In the genomic region with DNA sequence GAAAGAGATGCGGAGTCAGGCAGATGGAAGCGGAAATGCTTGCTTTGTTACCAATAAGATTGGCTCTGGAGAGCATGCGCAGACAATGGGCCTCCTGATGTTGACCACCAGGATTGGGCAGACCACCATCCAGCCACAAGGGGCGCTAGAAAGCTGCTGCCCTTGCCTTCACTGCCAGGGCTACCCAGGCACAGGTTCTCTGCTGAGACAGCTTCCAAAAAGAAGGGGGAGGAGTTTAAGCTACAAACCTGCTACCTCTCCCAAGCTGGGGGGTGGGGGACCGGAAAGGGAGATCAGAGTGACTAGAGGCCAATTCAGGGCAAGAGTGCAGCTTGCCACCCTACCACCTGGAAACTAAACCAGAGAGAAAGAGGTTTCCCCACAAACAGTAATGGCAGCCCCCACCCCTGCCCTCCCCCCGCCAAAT, we compare ENCODE assay signal across 1 cellular context.
A peak's percentile ranks its signal among the peaks of the same experiment; 100 is the strongest.
TF ChIP-seq lines count a peak whose summit lies in the region.

No MANE protein-coding gene starts in this region.

TF ChIP-seq in WTC11, 78 proteins besides CTCF, POLR2A, EP300 and RAD21 (continued from another document):
- no peak for TF ChIP-seq AFF4 (CRISPR knock-in tag; IDR thresholded peaks at IDR 0.05; ENCODE audit: borderline replicate concordance)
- TF ChIP-seq, protein P1, sequence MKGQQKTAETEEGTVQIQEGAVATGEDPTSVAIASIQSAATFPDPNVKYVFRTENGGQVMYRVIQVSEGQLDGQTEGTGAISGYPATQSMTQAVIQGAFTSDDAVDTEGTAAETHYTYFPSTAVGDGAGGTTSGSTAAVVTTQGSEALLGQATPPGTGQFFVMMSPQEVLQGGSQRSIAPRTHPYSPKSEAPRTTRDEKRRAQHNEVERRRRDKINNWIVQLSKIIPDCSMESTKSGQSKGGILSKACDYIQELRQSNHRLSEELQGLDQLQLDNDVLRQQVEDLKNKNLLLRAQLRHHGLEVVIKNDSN (CRISPR knock-in tag; IDR thresholded peaks at IDR 0.05): no peak
- TF ChIP-seq ZNF263 (CRISPR knock-in tag; IDR thresholded peaks at IDR 0.05; ENCODE audit: low read depth): no peak
- no peak for TF ChIP-seq ZNF671 (CRISPR knock-in tag; IDR thresholded peaks at IDR 0.05)
- TF ChIP-seq MYBL2 (CRISPR knock-in tag; IDR thresholded peaks at IDR 0.05): no peak
- TF ChIP-seq ZNF281 (CRISPR knock-in tag; IDR thresholded peaks at IDR 0.05): peak; percentile 85; the same call in 1 of the 2 replicates
- TF ChIP-seq, protein P2, sequence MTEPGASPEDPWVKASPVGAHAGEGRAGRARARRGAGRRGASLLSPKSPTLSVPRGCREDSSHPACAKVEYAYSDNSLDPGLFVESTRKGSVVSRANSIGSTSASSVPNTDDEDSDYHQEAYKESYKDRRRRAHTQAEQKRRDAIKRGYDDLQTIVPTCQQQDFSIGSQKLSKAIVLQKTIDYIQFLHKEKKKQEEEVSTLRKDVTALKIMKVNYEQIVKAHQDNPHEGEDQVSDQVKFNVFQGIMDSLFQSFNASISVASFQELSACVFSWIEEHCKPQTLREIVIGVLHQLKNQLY (CRISPR knock-in tag; IDR thresholded peaks at IDR 0.05): no peak
- 0 out of 2 replicates have a peak, but pooled peaks have one; percentile 17 for TF ChIP-seq PRRX2 (CRISPR knock-in tag; IDR thresholded peaks at IDR 0.05)
- no peak for TF ChIP-seq E2F1 (CRISPR knock-in tag; IDR thresholded peaks at IDR 0.05)
- TF ChIP-seq CREB1 (CRISPR knock-in tag; IDR thresholded peaks at IDR 0.05): no peak
- no peak for TF ChIP-seq PRDM15 (CRISPR knock-in tag; IDR thresholded peaks at IDR 0.05)
- TF ChIP-seq, protein P3, sequence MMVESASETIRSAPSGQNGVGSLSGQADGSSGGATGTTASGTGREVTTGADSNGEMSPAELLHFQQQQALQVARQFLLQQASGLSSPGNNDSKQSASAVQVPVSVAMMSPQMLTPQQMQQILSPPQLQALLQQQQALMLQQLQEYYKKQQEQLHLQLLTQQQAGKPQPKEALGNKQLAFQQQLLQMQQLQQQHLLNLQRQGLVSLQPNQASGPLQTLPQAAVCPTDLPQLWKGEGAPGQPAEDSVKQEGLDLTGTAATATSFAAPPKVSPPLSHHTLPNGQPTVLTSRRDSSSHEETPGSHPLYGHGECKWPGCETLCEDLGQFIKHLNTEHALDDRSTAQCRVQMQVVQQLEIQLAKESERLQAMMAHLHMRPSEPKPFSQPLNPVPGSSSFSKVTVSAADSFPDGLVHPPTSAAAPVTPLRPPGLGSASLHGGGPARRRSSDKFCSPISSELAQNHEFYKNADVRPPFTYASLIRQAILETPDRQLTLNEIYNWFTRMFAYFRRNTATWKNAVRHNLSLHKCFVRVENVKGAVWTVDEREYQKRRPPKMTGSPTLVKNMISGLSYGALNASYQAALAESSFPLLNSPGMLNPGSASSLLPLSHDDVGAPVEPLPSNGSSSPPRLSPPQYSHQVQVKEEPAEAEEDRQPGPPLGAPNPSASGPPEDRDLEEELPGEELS (CRISPR knock-in tag; IDR thresholded peaks at IDR 0.05): no peak
- no peak for TF ChIP-seq GABPB1 (CRISPR knock-in tag; IDR thresholded peaks at IDR 0.05)
- no peak for TF ChIP-seq SOX15 (CRISPR knock-in tag; IDR thresholded peaks at IDR 0.05)
- TF ChIP-seq ZNF416 (CRISPR knock-in tag; IDR thresholded peaks at IDR 0.05): no peak
- no peak for TF ChIP-seq NR3C1 (CRISPR knock-in tag; conservative IDR thresholded peaks at IDR 0.05; ENCODE audit: low read depth)
- TF ChIP-seq MAX (CRISPR knock-in tag; IDR thresholded peaks at IDR 0.05): peak; percentile 49; the same call in 1 of the 2 replicates
- no peak for TF ChIP-seq KAT7 (CRISPR knock-in tag; IDR thresholded peaks at IDR 0.05; ENCODE audit: borderline replicate concordance)
- TF ChIP-seq ZNF138 (CRISPR knock-in tag; conservative IDR thresholded peaks at IDR 0.05): no peak
- no peak for TF ChIP-seq CREM (CRISPR knock-in tag; IDR thresholded peaks at IDR 0.05)
- TF ChIP-seq, protein P4, sequence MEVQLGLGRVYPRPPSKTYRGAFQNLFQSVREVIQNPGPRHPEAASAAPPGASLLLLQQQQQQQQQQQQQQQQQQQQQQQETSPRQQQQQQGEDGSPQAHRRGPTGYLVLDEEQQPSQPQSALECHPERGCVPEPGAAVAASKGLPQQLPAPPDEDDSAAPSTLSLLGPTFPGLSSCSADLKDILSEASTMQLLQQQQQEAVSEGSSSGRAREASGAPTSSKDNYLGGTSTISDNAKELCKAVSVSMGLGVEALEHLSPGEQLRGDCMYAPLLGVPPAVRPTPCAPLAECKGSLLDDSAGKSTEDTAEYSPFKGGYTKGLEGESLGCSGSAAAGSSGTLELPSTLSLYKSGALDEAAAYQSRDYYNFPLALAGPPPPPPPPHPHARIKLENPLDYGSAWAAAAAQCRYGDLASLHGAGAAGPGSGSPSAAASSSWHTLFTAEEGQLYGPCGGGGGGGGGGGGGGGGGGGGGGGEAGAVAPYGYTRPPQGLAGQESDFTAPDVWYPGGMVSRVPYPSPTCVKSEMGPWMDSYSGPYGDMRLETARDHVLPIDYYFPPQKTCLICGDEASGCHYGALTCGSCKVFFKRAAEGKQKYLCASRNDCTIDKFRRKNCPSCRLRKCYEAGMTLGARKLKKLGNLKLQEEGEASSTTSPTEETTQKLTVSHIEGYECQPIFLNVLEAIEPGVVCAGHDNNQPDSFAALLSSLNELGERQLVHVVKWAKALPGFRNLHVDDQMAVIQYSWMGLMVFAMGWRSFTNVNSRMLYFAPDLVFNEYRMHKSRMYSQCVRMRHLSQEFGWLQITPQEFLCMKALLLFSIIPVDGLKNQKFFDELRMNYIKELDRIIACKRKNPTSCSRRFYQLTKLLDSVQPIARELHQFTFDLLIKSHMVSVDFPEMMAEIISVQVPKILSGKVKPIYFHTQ (CRISPR knock-in tag; IDR thresholded peaks at IDR 0.05): no peak
- TF ChIP-seq NR1H2 (CRISPR knock-in tag; IDR thresholded peaks at IDR 0.05): no peak
- TF ChIP-seq HMGA2 (CRISPR knock-in tag; IDR thresholded peaks at IDR 0.05): no peak
- TF ChIP-seq, protein P5, sequence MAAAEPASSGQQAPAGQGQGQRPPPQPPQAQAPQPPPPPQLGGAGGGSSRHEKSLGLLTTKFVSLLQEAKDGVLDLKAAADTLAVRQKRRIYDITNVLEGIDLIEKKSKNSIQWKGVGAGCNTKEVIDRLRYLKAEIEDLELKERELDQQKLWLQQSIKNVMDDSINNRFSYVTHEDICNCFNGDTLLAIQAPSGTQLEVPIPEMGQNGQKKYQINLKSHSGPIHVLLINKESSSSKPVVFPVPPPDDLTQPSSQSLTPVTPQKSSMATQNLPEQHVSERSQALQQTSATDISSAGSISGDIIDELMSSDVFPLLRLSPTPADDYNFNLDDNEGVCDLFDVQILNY (CRISPR knock-in tag; IDR thresholded peaks at IDR 0.05): no peak
- no peak for TF ChIP-seq TP53 (CRISPR knock-in tag; IDR thresholded peaks at IDR 0.05)
